ENCODE assay signal across 25 cellular contexts in genomic region chr12:53056296-53056695, GRCh38. TPM values are rescaled to one million over a fixed set of nuclear protein-coding genes. Genes with fewer than 3 reads are reported as not detected.
DNase-seq lines count a peak whose midpoint lies in the region; ATAC-seq and TF ChIP-seq lines count a peak whose summit lies in the region.
"Had no signal": no experiment of that assay in that cellular context is flagged by ENCODE, and none has a peak within 500 bp of the region (broad histone marks: within the 10 kb centered on the region; RNA-seq: fewer than 3 reads in every experiment).

No MANE protein-coding gene starts in this region.

- no peak overlapping the region for H3K4me3 ChIP-seq in breast epithelium
- H3K4me3 ChIP-seq in dorsolateral prefrontal cortex = no peak overlapping the region
- H3K4me3 ChIP-seq in osteoblast (ENCODE audit: insufficient read depth, low read length) = no peak overlapping the region
- no peak overlapping the region for H3K4me3 ChIP-seq in vagina
- H3K4me3 ChIP-seq: BLaER1 treated with 17β-estradiol and CSF1 and Interleukin-3, amounts not matched to agents 10 nM and 100 nM; heart left ventricle; PC-9; psoas muscle; SJCRH30; tibial nerve had no signal

- no peaks in the 10 kb centered on the region for H3K27me3 Mint-ChIP-seq in MCF 10A (ENCODE audit: insufficient read depth, unreplicated experiment)

- peaks cover 31% of the 10 kb centered on the region for H3K36me3 Mint-ChIP-seq in MCF 10A (ENCODE audit: insufficient read depth, unreplicated experiment)
- H3K36me3 Mint-ChIP-seq: activated naive CD4-positive, alpha-beta T cell treated with anti-CD3 and anti-CD28 coated beads, Interleukin-2, amount 50 U/mL, for 72 hours; T-cell had no signal

- H4K20me1 ChIP-seq in osteoblast (ENCODE audit: insufficient read depth, low read length) = peaks cover 10% of the 10 kb centered on the region

- peak overlapping the region in 1 of 2 donors; percentile 44 for H3K27ac ChIP-seq in breast epithelium
- peak overlapping the region in 51 of 59 donors; percentile 5 to 100 (median 98) for H3K27ac ChIP-seq in dorsolateral prefrontal cortex
- peak overlapping the region; percentile 41 for H3K27ac ChIP-seq in osteoblast (ENCODE audit: low read depth, low read length)
- H3K27ac ChIP-seq in vagina = peak overlapping the region; percentile 96
- H3K27ac ChIP-seq: BLaER1 treated with 17β-estradiol and CSF1 and Interleukin-3, amounts not matched to agents 10 nM and 100 nM; brain microvascular endothelial cell; PC-9; psoas muscle; SJCRH30 had no signal

- POLR2A ChIA-PET in MCF 10A (lab: Yijun Ruan, JAX) = interaction anchor here (1.0 to 1.9 kb wide), 3 partner anchors 8 to 50 kb away, joined by 3 to 14 read pairs (median 3); partner anchors contain the start of gene EIF4B

- intact Hi-C loops in MCF 10A (cut with micrococcal nuclease) (no loop called here), breast epithelium (cut with DNase I; ENCODE audit: low total_unique reads) (no loop called here), dorsolateral prefrontal cortex (cut with DNase I) (no loop called here), vagina (cut with DNase I) (no loop called here)

- H3K27ac Mint-ChIP-seq in MCF 10A (ENCODE audit: low read depth, unreplicated experiment) = no peak overlapping the region
- H3K27ac Mint-ChIP-seq: activated naive CD4-positive, alpha-beta T cell treated with anti-CD3 and anti-CD28 coated beads, Interleukin-2, amount 50 U/mL, for 72 hours; T-cell had no signal

- no peak overlapping the region for H3K4me3 Mint-ChIP-seq in MCF 10A (ENCODE audit: unreplicated experiment)

- H3K4me1 Mint-ChIP-seq in MCF 10A (ENCODE audit: insufficient read depth, unreplicated experiment) = peaks cover 21% of the 10 kb centered on the region

- H3K9me3 ChIP-seq in breast epithelium (no peaks in the 10 kb centered on the region), osteoblast (ENCODE audit: low read depth, low read length) (no peaks in the 10 kb centered on the region), vagina (no peaks in the 10 kb centered on the region)
- H3K9me3 ChIP-seq: BLaER1 treated with 17β-estradiol and CSF1 and Interleukin-3, amounts not matched to agents 10 nM and 100 nM; heart left ventricle; psoas muscle; SJCRH30; tibial nerve had no signal

- TF ChIP-seq POLR2A in breast epithelium (IDR thresholded peaks at IDR 0.05) (no peak), vagina (IDR thresholded peaks at IDR 0.05) (no peak)

- no peak for DNase-seq in MCF 10A (ENCODE audit: unreplicated experiment)
- no peak for DNase-seq in breast epithelium (ENCODE audit: low spot score in 2 of 2)
- DNase-seq in dorsolateral prefrontal cortex = peak in 6 of 10 donors; percentile 10 to 70 (median 44)
- peak; percentile 58 for DNase-seq in osteoblast (ENCODE audit: insufficient read length, low spot score, missing footprints)
- DNase-seq in vagina (ENCODE audit: extremely low spot score in 2 of 2) = no peak
- DNase-seq in middle frontal gyrus (ENCODE audit: extremely low spot score, low spot score) = no peak
- DNase-seq in AG08396 (ENCODE audit: low spot score) = no peak
- DNase-seq: activated CD4-positive, alpha-beta T cell treated with anti-CD3 and anti-CD28 coated beads for 4 hours; brain microvascular endothelial cell; NCI-H510A; PC-9; SJCRH30; small intestine; stimulated activated CD4-positive, alpha-beta T cell treated with anti-CD3 and anti-CD28 coated beads, Interleukin-4, amount 100 ng/mL, for 1 hour; stimulated activated naive CD8-positive, alpha-beta T cell treated with anti-CD3 and anti-CD28 coated beads, Interleukin-15, Interleukin-2, amounts not matched to agents 100 U/mL and 50 U/mL, for 24 hours; T-cell had no signal

- no peak overlapping the region for H3K4me2 ChIP-seq in osteoblast (ENCODE audit: insufficient read depth, low read length)
- H3K4me2 ChIP-seq: PC-9 had no signal

- CTCF ChIA-PET in MCF 10A (lab: Yijun Ruan, JAX) = interaction anchor here (0.6 to 2.7 kb wide), 3 partner anchors 10 to 49 kb away, joined by 3 to 25 read pairs (median 5); no protein-coding TSS in a partner anchor

- ATAC-seq in HG02885 (IDR thresholded peaks at IDR 0.05; ENCODE audit: poor library complexity, unreplicated experiment) = no peak
- ATAC-seq: activated naive CD4-positive, alpha-beta T cell treated with anti-CD3 and anti-CD28 coated beads, Interleukin-2, amount 50 U/mL, for 72 hours; heart left ventricle; HepG2; psoas muscle; stimulated activated naive CD8-positive, alpha-beta T cell treated with anti-CD3 and anti-CD28 coated beads, Interleukin-15, Interleukin-2, amounts not matched to agents 100 U/mL and 50 U/mL, for 24 hours; T-cell had no signal

- H3K4me1 ChIP-seq in breast epithelium (peaks cover 17 to 33% of the 10 kb centered on the region in 2 donors), osteoblast (ENCODE audit: insufficient read depth, low read length) (peaks cover 44% of the 10 kb centered on the region), vagina (peaks cover 71% of the 10 kb centered on the region)

- H2AFZ ChIP-seq in osteoblast (ENCODE audit: low read length) = no peak overlapping the region
- H2AFZ ChIP-seq: PC-9 had no signal

- TF ChIP-seq CTCF in MCF 10A (IDR thresholded peaks at IDR 0.05; ENCODE audit: unreplicated experiment) (no peak), breast epithelium (IDR thresholded peaks at IDR 0.05) (no peak), dorsolateral prefrontal cortex (IDR thresholded peaks at IDR 0.05 in 54 of 56, conservative IDR thresholded peaks at IDR 0.05 in 2 of 56; ENCODE audit: low read depth in 1 of 56, partially characterized antibody in 56 of 56) (no peak), osteoblast (IDR thresholded peaks at IDR 0.05; ENCODE audit: extremely low read depth, low read depth, low read length) (no peak), vagina (IDR thresholded peaks at IDR 0.05) (no peak)

- H3K27me3 ChIP-seq in breast epithelium (no peaks in the 10 kb centered on the region), dorsolateral prefrontal cortex (no peaks in the 10 kb centered on the region), osteoblast (ENCODE audit: insufficient read depth, low read length) (no peaks in the 10 kb centered on the region), vagina (no peaks in the 10 kb centered on the region)
- H3K27me3 ChIP-seq: BLaER1 treated with 17β-estradiol and CSF1 and Interleukin-3, amounts not matched to agents 10 nM and 100 nM; brain microvascular endothelial cell; heart left ventricle; SJCRH30; tibial nerve had no signal

- no peaks in the 10 kb centered on the region for H3K9me3 Mint-ChIP-seq in MCF 10A (ENCODE audit: unreplicated experiment)
- H3K9me3 Mint-ChIP-seq: activated naive CD4-positive, alpha-beta T cell treated with anti-CD3 and anti-CD28 coated beads, Interleukin-2, amount 50 U/mL, for 72 hours; T-cell had no signal

- H3K79me2 ChIP-seq in osteoblast (ENCODE audit: insufficient read depth, low read length) = peaks cover 13% of the 10 kb centered on the region

- BruUV-seq in MCF 10A (replicated peaks; lab: Mats Ljungman, UMichigan) = TSS peak; percentile 18

- H3K36me3 ChIP-seq in breast epithelium (no peaks in the 10 kb centered on the region), osteoblast (ENCODE audit: insufficient read depth, low read length) (peaks cover 64% of the 10 kb centered on the region), vagina (peaks cover 0 to 48% of the 10 kb centered on the region in 2 donors)
- H3K36me3 ChIP-seq: BLaER1 treated with 17β-estradiol and CSF1 and Interleukin-3, amounts not matched to agents 10 nM and 100 nM; SJCRH30 had no signal

RNA-seq across cellular contexts. Expression of gene TNS2, which starts 6.4 kb away (rescaled TPM):
- 22.3 and 26.3 TPM in 2 replicates for total RNA-seq in MCF 10A (2022)
- 100 to 1,000 TPM in 2 of 3 donors, 10 to 100 TPM in 1; 65.4 to 228 (median 156) TPM for total RNA-seq in breast epithelium
- 100 to 1,000 TPM in 57 of 120 experiments, 10 to 100 TPM in 63; 51.8 to 194 (median 96.4) TPM for total RNA-seq in dorsolateral prefrontal cortex
- 72.0 and 76.0 TPM in 2 replicates for total RNA-seq in osteoblast
- 235 TPM for total RNA-seq in vagina

RNA-seq across cellular contexts. Expression of gene SPRYD3, which starts 22.9 kb away (rescaled TPM):
- 35.2 and 39.9 TPM in 2 replicates for total RNA-seq in MCF 10A (2022)
- total RNA-seq in breast epithelium = 10 to 100 TPM; 31.8 to 45.8 (median 36.3) TPM
- 100 to 1,000 TPM in 119 of 120 experiments, 10 to 100 TPM in 1; 74.6 to 263 (median 181) TPM for total RNA-seq in dorsolateral prefrontal cortex
- 25.6 and 26.8 TPM in 2 replicates for total RNA-seq in osteoblast
- 27.0 TPM for total RNA-seq in vagina

RNA-seq across cellular contexts. Expression of gene IGFBP6, which starts 41.2 kb away (rescaled TPM):
- total RNA-seq in MCF 10A (2022) (6.4 and 12.0 TPM in 2 replicates), breast epithelium (100 to 1,000 TPM; 169 to 708 (median 284) TPM), dorsolateral prefrontal cortex (10 to 100 TPM in 119 of 120 experiments, 1 to 10 TPM in 1; 9.9 to 54.8 (median 21.6) TPM), osteoblast (431 and 577 TPM in 2 replicates), vagina (684 TPM)

RNA-seq across cellular contexts. Expression of gene SOAT2, which starts 47.0 kb away (rescaled TPM):
- total RNA-seq in MCF 10A (2022) = not detected in 2 replicates
- total RNA-seq in breast epithelium = under 1 TPM in 2 of 3 donors, not detected in 1; 0.16 to 0.33 TPM
- under 1 TPM in 4 of 120 experiments, not detected in 116; 0.20 to 0.47 (median 0.30) TPM for total RNA-seq in dorsolateral prefrontal cortex
- not detected in 2 replicates for total RNA-seq in osteoblast
- 0.74 TPM for total RNA-seq in vagina
- total RNA-seq: A673, mesenteric fat pad, psoas muscle, SJCRH30 had no signal

RNA-seq across cellular contexts. Expression of gene EIF4B, which starts 50.0 kb away (rescaled TPM):
- 580 and 658 TPM in 2 replicates for total RNA-seq in MCF 10A (2022)
- 100 to 1,000 TPM; 600 to 759 (median 614) TPM for total RNA-seq in breast epithelium
- total RNA-seq in dorsolateral prefrontal cortex = 100 to 1,000 TPM; 207 to 375 (median 283) TPM
- 1,135 and 1,332 TPM in 2 replicates for total RNA-seq in osteoblast
- 339 TPM for total RNA-seq in vagina

Comparison
In these comparisons a context has a peak if more than half of its experiments do, and no peak if none do; other contexts are left out.
1. DNase-seq: peak in dorsolateral prefrontal cortex (6 of 10) and osteoblast (single experiment); none in MCF 10A (single experiment), breast epithelium (0 of 2), vagina (0 of 2), middle frontal gyrus (single experiment) and AG08396 (single experiment).